Comparison of ENCODE assay signal across 12 cellular contexts in genomic region chr17:81364278-81365147, GRCh38. TPM values are rescaled to one million over a fixed set of nuclear protein-coding genes. Genes with fewer than 3 reads are reported as not detected.
DNase-seq lines count a peak whose midpoint lies in the region; ATAC-seq, FAIRE-seq and TF ChIP-seq lines count a peak whose summit lies in the region.
"Had no signal": no experiment of that assay in that cellular context is flagged by ENCODE, and none has a peak within 500 bp of the region (broad histone marks: within the 10 kb centered on the region; RNA-seq: fewer than 3 reads in every experiment).

No MANE protein-coding gene starts in this region.

- H3K36me3 ChIP-seq in K562 (ENCODE audit: control insufficient read depth, insufficient read depth, low read length) (no peaks in the 10 kb centered on the region), keratinocyte (ENCODE audit: control insufficient read depth in 2 of 2, extremely low read depth in 1 of 2, insufficient read depth in 2 of 2, low read length in 2 of 2) (no peaks in the 10 kb centered on the region), spleen (no peaks in the 10 kb centered on the region)

- H4K20me1 ChIP-seq in K562 (replicated peaks; ENCODE audit: control insufficient read depth, insufficient read depth, low read length) = no peaks in the 10 kb centered on the region
- H4K20me1 ChIP-seq in keratinocyte (ENCODE audit: control insufficient read depth, extremely low read depth, insufficient read depth, low read length) = no peaks in the 10 kb centered on the region

- H3K27ac ChIP-seq in K562 (ENCODE audit: extremely low read depth, low read depth, low read length) (no peak overlapping the region), keratinocyte (ENCODE audit: control insufficient read depth, insufficient read depth, low read length) (peak overlapping the region; percentile 51), spleen (no peak overlapping the region)
- H3K27ac ChIP-seq: HL-60 had no signal

- no peaks in the 10 kb centered on the region for H3K9me3 ChIP-seq in K562 (replicated peaks; ENCODE audit: control insufficient read depth, insufficient read depth, low read depth, low read length)
- no peaks in the 10 kb centered on the region for H3K9me3 ChIP-seq in keratinocyte (ENCODE audit: control insufficient read depth, low read depth, low read length)
- H3K9me3 ChIP-seq in spleen = no peaks in the 10 kb centered on the region
- H3K9me3 ChIP-seq: SK-N-SH had no signal

- peak overlapping the region; percentile 94 for H2AFZ ChIP-seq in K562 (ENCODE audit: low read depth, low read length)
- peak overlapping the region; percentile 12 for H2AFZ ChIP-seq in keratinocyte (ENCODE audit: control insufficient read depth, low read length)

- no peak for TF ChIP-seq RAD21 in K562 (CRISPR knock-in tag; conservative IDR thresholded peaks at IDR 0.05 in 1 of 2, IDR thresholded peaks at IDR 0.05 in 1 of 2)

- H3K4me1 Mint-ChIP-seq in HFFc6 (ENCODE audit: low read depth) = peaks cover 26% of the 10 kb centered on the region
- H3K4me1 Mint-ChIP-seq in activated T-cell treated with anti-CD3 and anti-CD28 coated beads, Interleukin-2, amount 50 U/mL, for 4 hours (ENCODE audit: low read depth) = peaks cover 16% of the 10 kb centered on the region

- no TSS peak for BruUV-seq in K562 (replicated peaks; lab: Mats Ljungman, UMichigan)

- H3K4me3 ChIP-seq in K562 = no peak overlapping the region
- peak overlapping the region in 1 of 3 experiments; percentile 51 for H3K4me3 ChIP-seq in keratinocyte (ENCODE audit: control insufficient read depth in 2 of 3, extremely low read depth in 1 of 3, insufficient read depth in 2 of 3, low read depth in 1 of 3, low read length in 3 of 3)
- no peak overlapping the region for H3K4me3 ChIP-seq in spleen

- in situ Hi-C loops in K562 (cut with MboI) = no loop called here

- H3K4me1 ChIP-seq in K562 (replicated peaks in 1 of 2; ENCODE audit: control insufficient read depth in 2 of 2, insufficient read depth in 2 of 2, low read length in 2 of 2) (peaks cover 20 to 40% of the 10 kb centered on the region in 2 experiments), keratinocyte (ENCODE audit: control insufficient read depth, extremely low read depth, insufficient read depth, low read length) (peaks cover 37% of the 10 kb centered on the region), spleen (peaks cover 13 to 39% (median 22%) of the 10 kb centered on the region in 6 donors)

- no peak overlapping the region for H3K27ac Mint-ChIP-seq in HFFc6

- POLR2A ChIA-PET in K562 (lab: Yijun Ruan, JAX) = interaction anchor here (0.6 to 1.7 kb wide), 7 partner anchors 8 to 55 kb away, joined by 3 to 6 read pairs (median 4); no protein-coding TSS in a partner anchor

- no peak for DNase-seq in HFFc6
- DNase-seq in K562 (ENCODE audit: extremely low read depth in 1 of 4, low spot score in 3 of 4) = no peak
- DNase-seq in keratinocyte (ENCODE audit: low read depth, low spot score) = no peak
- DNase-seq in spleen = peak; percentile 54
- DNase-seq in activated T-cell treated with anti-CD3 and anti-CD28 coated beads, Interleukin-2, amount 50 U/mL, for 4 hours = no peak
- DNase-seq in Kasumi-1 (lab: John Stamatoyannopoulos, UW) = no peak
- DNase-seq in mesenteric fat pad (ENCODE audit: low spot score) = no peak
- no peak for DNase-seq in D341Med (ENCODE audit: low spot score)
- DNase-seq: activated naive CD4-positive, alpha-beta T cell; DMS79; SK-N-SH had no signal

- dilution Hi-C loops in keratinocyte (cut with MboI; ENCODE audit: extremely low pct_ligation_motif_present, low sequenced_read_pairs) = no loop called here

- no peaks in the 10 kb centered on the region for H3K9me3 Mint-ChIP-seq in HFFc6
- H3K9me3 Mint-ChIP-seq in activated T-cell treated with anti-CD3 and anti-CD28 coated beads, Interleukin-2, amount 50 U/mL, for 4 hours = no peaks in the 10 kb centered on the region

- peak overlapping the region; percentile 57; the same call in 1 of the 2 replicates for H3K4me3 Mint-ChIP-seq in HFFc6
- H3K4me3 Mint-ChIP-seq in activated T-cell treated with anti-CD3 and anti-CD28 coated beads, Interleukin-2, amount 50 U/mL, for 4 hours = no peak overlapping the region

- WGBS in K562 (ENCODE audit: insufficient coverage, low coverage, missing lambda C conversion rate) = 46% methylated on average over 26 of the region's 26 CpGs
- 86 to 92% (median 89%) methylated on average over 17 to 26 of the region's 26 CpGs for WGBS in spleen, 5 donors

- no peaks in the 10 kb centered on the region for H3K36me3 Mint-ChIP-seq in HFFc6 (ENCODE audit: low read depth)
- no peaks in the 10 kb centered on the region for H3K36me3 Mint-ChIP-seq in activated T-cell treated with anti-CD3 and anti-CD28 coated beads, Interleukin-2, amount 50 U/mL, for 4 hours (ENCODE audit: insufficient read depth)

- intact Hi-C loops in K562 (cut with micrococcal nuclease) = no loop called here
- intact Hi-C loops in spleen (cut with DNase I; ENCODE audit: low total_unique reads) = no loop called here

- H3K27me3 ChIP-seq in K562 (ENCODE audit: control insufficient read depth in 2 of 2, insufficient read depth in 2 of 2, low read length in 2 of 2) (no peaks in the 10 kb centered on the region), keratinocyte (ENCODE audit: control insufficient read depth, extremely low read depth, insufficient read depth, low read length) (peaks cover 5% of the 10 kb centered on the region), spleen (replicated peaks in 1 of 7) (peaks cover 0 to 69% (median 8%) of the 10 kb centered on the region in 7 donors)

- no peaks in the 10 kb centered on the region for H3K79me2 ChIP-seq in K562 (ENCODE audit: control insufficient read depth, insufficient read depth, low read length)
- H3K79me2 ChIP-seq in keratinocyte (ENCODE audit: control insufficient read depth, insufficient read depth, low read length) = no peaks in the 10 kb centered on the region

- H3K4me2 ChIP-seq in K562 (ENCODE audit: insufficient read depth, low read length) (peak overlapping the region; percentile 91), keratinocyte (ENCODE audit: control insufficient read depth, extremely low read depth, insufficient read depth, low read depth, low read length) (peak overlapping the region; percentile 92)
- H3K4me2 ChIP-seq: SK-N-SH had no signal

- TF ChIP-seq POLR2A in K562 (conservative IDR thresholded peaks at IDR 0.05) (no peak), spleen (IDR thresholded peaks at IDR 0.05) (no peak)

- peaks cover 25% of the 10 kb centered on the region for H3K27me3 Mint-ChIP-seq in HFFc6 (ENCODE audit: insufficient read depth)
- peaks cover 53% of the 10 kb centered on the region for H3K27me3 Mint-ChIP-seq in activated T-cell treated with anti-CD3 and anti-CD28 coated beads, Interleukin-2, amount 50 U/mL, for 4 hours (ENCODE audit: low read depth)

- H3K9me1 ChIP-seq in K562 (ENCODE audit: control insufficient read depth, insufficient read depth, low read length) = no peaks in the 10 kb centered on the region
- H3K9me1 ChIP-seq in keratinocyte (ENCODE audit: control insufficient read depth, extremely low read depth, insufficient read depth, low read length) = no peaks in the 10 kb centered on the region

- TF ChIP-seq EP300 in K562 (IDR thresholded peaks at IDR 0.05; ENCODE audit: low read length) = no peak

- CTCF ChIA-PET in K562 (lab: Yijun Ruan, JAX; ENCODE audit: low intra/inter-chr PET ratio) = no interaction called here

- H3K9ac ChIP-seq in K562 (ENCODE audit: insufficient read depth in 1 of 2, low read depth in 2 of 2, low read length in 2 of 2) (peak overlapping the region in 1 of 2 experiments; percentile 91; a peak in 1 of 4 replicates), keratinocyte (ENCODE audit: control insufficient read depth, extremely low read depth, insufficient read depth, low read length) (peak overlapping the region; percentile 66)
- H3K9ac ChIP-seq: SK-N-SH had no signal

- TF ChIP-seq CTCF in HFFc6 (IDR thresholded peaks at IDR 0.05) (no peak), K562 (IDR thresholded peaks at IDR 0.05 in 2 of 3, conservative IDR thresholded peaks at IDR 0.05 in 1 of 3; ENCODE audit: insufficient read depth in 2 of 3, low read depth in 1 of 3, low read length in 3 of 3) (no peak), keratinocyte (optimal IDR thresholded peaks at IDR 0.05 in 1 of 3, IDR thresholded peaks at IDR 0.05 in 1 of 3, conservative IDR thresholded peaks at IDR 0.05 in 1 of 3; ENCODE audit: extremely low read depth in 1 of 3, insufficient read depth in 2 of 3, low read length in 3 of 3) (no peak), spleen (IDR thresholded peaks at IDR 0.05 in 8 of 11, conservative IDR thresholded peaks at IDR 0.05 in 3 of 11) (no peak)

- FAIRE-seq in K562 (lab: Jason Lieb, UNC) (no peak), keratinocyte (lab: Jason Lieb, UNC) (no peak)

- peak; percentile 19 for ATAC-seq in K562
- ATAC-seq in activated T-cell treated with anti-CD3 and anti-CD28 coated beads, Interleukin-2, amount 50 U/mL, for 4 hours = no peak

RNA-seq across cellular contexts. Expression of gene BAHCC1, which starts 30.7 kb away (rescaled TPM):
- 1 to 10 TPM; 7.3 to 9.7 (median 8.3) TPM for total RNA-seq in HFFc6 (2021; fragmentation: NEBNext Ultra II Directional; extraction: Animal tissue kit (Norgen Biotek cat#: 25700))
- 32.5 and 87.9 TPM in 2 replicates for total RNA-seq in K562 (2011; cell fraction: chromatin; rRNA removed; ENCODE audit: low replicate concordance)
- total RNA-seq in K562 (2011; cell fraction: nucleolus; rRNA removed) = 48.6 and 57.5 TPM in 2 replicates
- total RNA-seq in K562 (2011; cell fraction: nucleoplasm; rRNA removed) = 39.0 and 40.6 TPM in 2 replicates
- total RNA-seq in K562 (2014; rRNA removed) (11.1 and 13.9 TPM in 2 replicates), K562 (2014; rRNA removed; fragmentation: Illumina TruSeq; extraction: Trizol) (2.1 and 2.6 TPM in 2 replicates), K562 (2015; rRNA removed; fragmentation: Illumina TruSeq; extraction: Trizol) (5.0 and 6.5 TPM in 2 replicates), K562 (2021) (20.8 and 26.9 TPM in 2 replicates), spleen (10 to 100 TPM in 6 of 7 donors, 1 to 10 TPM in 1; 8.7 to 20.3 (median 14.9) TPM), mesenteric fat pad (11.0 TPM)
- polyA plus RNA-seq in K562 (2011; rRNA removed) (4.4 and 11.8 TPM in 2 replicates), K562 (2014; fragmentation: Illumina TruSeq; extraction: Trizol) (5.5 and 6.8 TPM in 2 replicates), K562 (2014; fragmentation: Nextera tagmentation; extraction: Ambion mirVana) (under 1 TPM; 0.14 to 0.24 TPM), K562 (2014; rRNA removed) (17.2 and 23.3 TPM in 2 replicates), keratinocyte (0.52 to 1.0 TPM (median 0.80 TPM) in 3 replicates), spleen (10 to 100 TPM in 1 of 3 donors, 1 to 10 TPM in 2; 1.7 to 10.2 (median 2.0) TPM)
- 8.6 and 8.8 TPM in 2 replicates for polyA plus RNA-seq in K562 (2011; cell fraction: cytosol; rRNA removed)
- polyA plus RNA-seq in K562 (2011; cell fraction: nucleus; rRNA removed) = 112 and 139 TPM in 2 replicates
- 14.4 and 22.5 TPM in 2 replicates for polyA plus RNA-seq in K562 (2012)
- 0.72 and 2.7 TPM in 2 replicates for polyA minus RNA-seq in K562 (2011; rRNA and poly(A)+ RNA removed)
- 6.8 and 8.7 TPM in 2 replicates for polyA minus RNA-seq in K562 (2011; cell fraction: cytosol; rRNA and poly(A)+ RNA removed)
- polyA minus RNA-seq in K562 (2011; cell fraction: nucleus; rRNA and poly(A)+ RNA removed) = 12.7 and 15.3 TPM in 2 replicates
- polyA plus RNA-seq in keratinocyte (2011; ENCODE audit: low read depth) = 0.74 TPM
- polyA plus RNA-seq in keratinocyte (2011; cell fraction: cytosol; rRNA removed) = 0.13 and 0.88 TPM in 2 replicates
- polyA plus RNA-seq in keratinocyte (2011; cell fraction: nucleus; rRNA removed) = 3.0 and 5.1 TPM in 2 replicates
- 0.85 and 2.5 TPM in 2 replicates for polyA plus RNA-seq in keratinocyte (2012; ENCODE audit: low replicate concordance)
- 0.99 to 4.3 TPM (median 1.3 TPM) in 3 replicates for polyA minus RNA-seq in keratinocyte
- polyA minus RNA-seq in keratinocyte (2011; cell fraction: cytosol; rRNA and poly(A)+ RNA removed) = 0.96 TPM
- polyA minus RNA-seq in keratinocyte (2011; cell fraction: nucleus; rRNA and poly(A)+ RNA removed) = 4.7 and 6.7 TPM in 2 replicates
- total RNA-seq in activated T-cell treated with anti-CD3 and anti-CD28 coated beads, Interleukin-2, amount 50 U/mL, for 4 hours = under 1 TPM; 0.08 to 0.19 (median 0.08) TPM
